Comparison of ENCODE assay signal across 21 cellular contexts in the genomic region with DNA sequence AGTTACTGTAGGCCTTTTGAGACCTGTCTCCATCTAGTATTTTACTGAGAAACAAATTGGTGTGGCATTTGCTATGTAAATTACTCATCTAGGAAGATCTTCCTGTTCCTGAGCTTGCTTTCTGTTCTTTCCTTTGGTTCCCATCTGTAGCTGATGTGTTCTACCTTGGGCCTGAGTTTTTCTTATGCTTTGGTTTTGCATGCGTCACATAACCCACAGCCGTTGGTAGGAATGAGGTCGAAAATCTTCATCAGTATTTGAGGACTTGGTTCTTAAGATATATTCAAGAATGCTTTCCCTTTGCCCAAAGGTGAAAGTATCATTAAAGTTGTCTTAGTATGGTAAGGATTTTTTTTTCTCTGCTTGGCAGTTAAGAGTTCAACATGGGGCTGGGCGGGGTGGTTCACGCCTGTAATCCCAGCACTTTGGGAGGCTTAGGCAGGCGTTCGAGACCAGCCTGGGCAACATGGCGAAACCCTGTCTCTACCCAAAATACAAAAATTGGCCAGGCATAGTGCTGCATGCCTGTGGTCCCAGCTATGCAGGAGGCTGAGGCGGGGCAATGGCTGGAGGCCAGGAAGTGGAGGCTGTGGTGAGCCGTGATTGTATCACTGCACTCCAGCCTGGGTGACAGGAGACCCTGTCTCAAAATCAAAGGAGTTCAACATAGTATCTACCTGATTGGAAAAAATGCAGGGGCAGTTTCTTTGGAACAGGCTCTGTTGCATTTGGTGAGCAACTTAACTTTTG. TPM values are rescaled to one million over a fixed set of nuclear protein-coding genes. Genes with fewer than 3 reads are reported as not detected.
DNase-seq lines count a peak whose midpoint lies in the region; ATAC-seq and TF ChIP-seq lines count a peak whose summit lies in the region.
"Had no signal": no experiment of that assay in that cellular context is flagged by ENCODE, and none has a peak within 500 bp of the region (broad histone marks: within the 10 kb centered on the region; RNA-seq: fewer than 3 reads in every experiment).

No MANE protein-coding gene starts in this region.

- intact Hi-C loops in HCT116 (cut with micrococcal nuclease), result no loop called here

- H3K27ac Mint-ChIP-seq in T-helper 2 cell treated with Interferon-gamma antibody and Interleukin-4, amounts not matched to agents 5 μg/mL and 100 μg/mL, for 36 hours, result peak overlapping the region; percentile 65
- H3K27ac Mint-ChIP-seq: T-cell had no signal

- H3K36me3 Mint-ChIP-seq in T-helper 2 cell treated with Interferon-gamma antibody and Interleukin-4, amounts not matched to agents 5 μg/mL and 100 μg/mL, for 36 hours (ENCODE audit: low read depth), result peaks cover 73% of the 10 kb centered on the region

- no peak for TF ChIP-seq RAD21 in HCT116 (IDR thresholded peaks at IDR 0.05; ENCODE audit: low read depth)

- H3K4me1 Mint-ChIP-seq in T-helper 2 cell treated with Interferon-gamma antibody and Interleukin-4, amounts not matched to agents 5 μg/mL and 100 μg/mL, for 36 hours (ENCODE audit: low read depth), result peaks cover 8% of the 10 kb centered on the region

- no peak overlapping the region for H3K4me3 ChIP-seq in HCT116 (replicated peaks in 1 of 2; ENCODE audit: low read depth in 1 of 2, low read length in 2 of 2)
- H3K4me3 ChIP-seq: coronary artery, skin epidermis, tibial artery had no signal

- no peak overlapping the region for H3K9ac ChIP-seq in HCT116 (ENCODE audit: low read length)
- H3K9ac ChIP-seq: parathyroid adenoma had no signal

- peak overlapping the region; percentile 18 for H3K4me2 ChIP-seq in HCT116 (ENCODE audit: low read length)

- no peaks in the 10 kb centered on the region for H3K9me2 ChIP-seq in HCT116 (ENCODE audit: insufficient read depth)

- POLR2A ChIA-PET in HCT116 (lab: Charles Lee), result no interaction called here

- H3K79me2 ChIP-seq in HCT116 (ENCODE audit: insufficient read depth, low read length), result peaks cover 56% of the 10 kb centered on the region

- no peak for TF ChIP-seq CTCF in HCT116 (IDR thresholded peaks at IDR 0.05 in 2 of 3, conservative IDR thresholded peaks at IDR 0.05 in 1 of 3; ENCODE audit: borderline replicate concordance in 1 of 3, insufficient read depth in 1 of 3, low read depth in 2 of 3, low read length in 2 of 3)

- no peak overlapping the region for H2AFZ ChIP-seq in HCT116 (ENCODE audit: low read depth, low read length, poor library complexity, severe bottlenecking)
- H2AFZ ChIP-seq: parathyroid adenoma had no signal

- H4K20me1 ChIP-seq in HCT116 (ENCODE audit: insufficient read depth), result peaks cover 10% of the 10 kb centered on the region

- no peak overlapping the region for H3K4me3 Mint-ChIP-seq in T-helper 2 cell treated with Interferon-gamma antibody and Interleukin-4, amounts not matched to agents 5 μg/mL and 100 μg/mL, for 36 hours
- H3K4me3 Mint-ChIP-seq: T-cell had no signal

- no peak for TF ChIP-seq POLR2A in HCT116 (IDR thresholded peaks at IDR 0.05; ENCODE audit: borderline replicate concordance, extremely low read depth, insufficient read depth, insufficient read length)

- CTCF ChIA-PET in HCT116 (lab: Charles Lee), result no interaction called here

- peaks cover 34 to 41% of the 10 kb centered on the region in 2 experiments for H3K4me1 ChIP-seq in HCT116 (ENCODE audit: control insufficient read depth in 1 of 2, insufficient read depth in 2 of 2, low read length in 2 of 2)

- DNase-seq in T-helper 2 cell treated with Interferon-gamma antibody and Interleukin-4, amounts not matched to agents 5 μg/mL and 100 μg/mL, for 36 hours (ENCODE audit: low spot score), result no peak
- DNase-seq in T-helper 2 cell (no peak), HCT116 (ENCODE audit: low read depth, low spot score) (no peak), astrocyte of the hippocampus (ENCODE audit: low read depth, low spot score) (peak; percentile 89), kidney tubule cell (ENCODE audit: low spot score) (peak; percentile 29), cerebellar cortex (ENCODE audit: low spot score) (no peak), NCI-H2196 (lab: John Stamatoyannopoulos, UW; ENCODE audit: unreplicated experiment) (no peak)
- DNase-seq: 8988T; activated CD4-positive, CD25-positive, alpha-beta regulatory T cell treated with anti-CD3 and anti-CD28 coated beads, Interleukin-2, amount 50 U/mL, for 72 hours; DND-41; erythroblast; left cardiac atrium; NCI-H2081 treated with DMSO at 0.1 percent for 48 hours; NCI-H774; T-cell; tibial artery had no signal

- H3K27me3 Mint-ChIP-seq in T-helper 2 cell treated with Interferon-gamma antibody and Interleukin-4, amounts not matched to agents 5 μg/mL and 100 μg/mL, for 36 hours (ENCODE audit: low read depth), result no peaks in the 10 kb centered on the region
- H3K27me3 Mint-ChIP-seq: T-cell had no signal

- ATAC-seq in HCT116 (peak; percentile 52; the same call in 1 of the 2 replicates), HG02840 (IDR thresholded peaks at IDR 0.05; ENCODE audit: low FRiP score, unreplicated experiment) (no peak)
- ATAC-seq: left cardiac atrium, T-cell had no signal

- H3K9me3 ChIP-seq in HCT116 (ENCODE audit: control insufficient read depth in 1 of 2, insufficient read depth in 1 of 2, low read depth in 1 of 2, low read length in 2 of 2), result peaks cover 5 to 6% of the 10 kb centered on the region in 2 experiments; a peak in 2 of 4 replicates
- H3K9me3 ChIP-seq: tibial artery had no signal

- H3K27ac ChIP-seq in HCT116 (ENCODE audit: low read depth, low read length), result no peak overlapping the region
- H3K27ac ChIP-seq: C4-2B, parathyroid adenoma, skin epidermis, tibial artery had no signal

- H3K9me3 Mint-ChIP-seq in T-helper 2 cell treated with Interferon-gamma antibody and Interleukin-4, amounts not matched to agents 5 μg/mL and 100 μg/mL, for 36 hours, result no peaks in the 10 kb centered on the region
- H3K9me3 Mint-ChIP-seq: T-cell had no signal

- no TSS peak for BruUV-seq in HCT116 (replicated peaks; lab: Mats Ljungman, UMichigan)

- H3K36me3 ChIP-seq in HCT116 (ENCODE audit: control insufficient read depth in 1 of 2, insufficient read depth in 2 of 2, low read length in 2 of 2), result peaks cover 61 to 68% of the 10 kb centered on the region in 2 experiments

- H3K27me3 ChIP-seq in HCT116 (ENCODE audit: insufficient read depth, low read length), result no peaks in the 10 kb centered on the region
- H3K27me3 ChIP-seq: tibial artery had no signal

- RAD21 ChIA-PET in HCT116 (lab: Charles Lee; ENCODE audit: low non-redundant PET in 1 of 2, low total read pairs in 2 of 2, uncharacterized antibody in 2 of 2, unreplicated experiment in 2 of 2), result no interaction called here

TF ChIP-seq in HCT116, 20 proteins besides CTCF, POLR2A, EP300 and RAD21 (continues in another document):
- TF ChIP-seq, protein P1, sequence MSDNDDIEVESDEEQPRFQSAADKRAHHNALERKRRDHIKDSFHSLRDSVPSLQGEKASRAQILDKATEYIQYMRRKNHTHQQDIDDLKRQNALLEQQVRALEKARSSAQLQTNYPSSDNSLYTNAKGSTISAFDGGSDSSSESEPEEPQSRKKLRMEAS (IDR thresholded peaks at IDR 0.05), result no peak
- TF ChIP-seq EGR1 (IDR thresholded peaks at IDR 0.05; ENCODE audit: low read depth) (no peak), SP1 (IDR thresholded peaks at IDR 0.05; ENCODE audit: low read depth) (no peak), EZH2 (IDR thresholded peaks at IDR 0.05) (no peak), JUND (IDR thresholded peaks at IDR 0.05) (no peak), SRF (IDR thresholded peaks at IDR 0.05; ENCODE audit: low read depth) (no peak), CBX3 (IDR thresholded peaks at IDR 0.05; ENCODE audit: low read depth) (no peak), FOSL1 (IDR thresholded peaks at IDR 0.05; ENCODE audit: low read depth) (no peak), YY1 (IDR thresholded peaks at IDR 0.05; ENCODE audit: extremely low read depth, insufficient replicate concordance, low read depth, low read length) (no peak), TCF7L2 (IDR thresholded peaks at IDR 0.05; ENCODE audit: borderline replicate concordance, extremely low read depth, insufficient read depth, insufficient read length) (no peak), POLR2AphosphoS5 (IDR thresholded peaks at IDR 0.05; ENCODE audit: low read depth, low read length) (no peak), ZFX (IDR thresholded peaks at IDR 0.05) (no peak), ELF1 (IDR thresholded peaks at IDR 0.05; ENCODE audit: borderline replicate concordance, low read depth) (no peak), CEBPB (IDR thresholded peaks at IDR 0.05; ENCODE audit: low read depth) (no peak), EZH2phosphoT487 (IDR thresholded peaks at IDR 0.05; ENCODE audit: borderline replicate concordance) (no peak)
- TF ChIP-seq, protein P2, sequence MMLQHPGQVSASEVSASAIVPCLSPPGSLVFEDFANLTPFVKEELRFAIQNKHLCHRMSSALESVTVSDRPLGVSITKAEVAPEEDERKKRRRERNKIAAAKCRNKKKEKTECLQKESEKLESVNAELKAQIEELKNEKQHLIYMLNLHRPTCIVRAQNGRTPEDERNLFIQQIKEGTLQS (IDR thresholded peaks at IDR 0.05), result no peak
- TF ChIP-seq, protein P3, sequence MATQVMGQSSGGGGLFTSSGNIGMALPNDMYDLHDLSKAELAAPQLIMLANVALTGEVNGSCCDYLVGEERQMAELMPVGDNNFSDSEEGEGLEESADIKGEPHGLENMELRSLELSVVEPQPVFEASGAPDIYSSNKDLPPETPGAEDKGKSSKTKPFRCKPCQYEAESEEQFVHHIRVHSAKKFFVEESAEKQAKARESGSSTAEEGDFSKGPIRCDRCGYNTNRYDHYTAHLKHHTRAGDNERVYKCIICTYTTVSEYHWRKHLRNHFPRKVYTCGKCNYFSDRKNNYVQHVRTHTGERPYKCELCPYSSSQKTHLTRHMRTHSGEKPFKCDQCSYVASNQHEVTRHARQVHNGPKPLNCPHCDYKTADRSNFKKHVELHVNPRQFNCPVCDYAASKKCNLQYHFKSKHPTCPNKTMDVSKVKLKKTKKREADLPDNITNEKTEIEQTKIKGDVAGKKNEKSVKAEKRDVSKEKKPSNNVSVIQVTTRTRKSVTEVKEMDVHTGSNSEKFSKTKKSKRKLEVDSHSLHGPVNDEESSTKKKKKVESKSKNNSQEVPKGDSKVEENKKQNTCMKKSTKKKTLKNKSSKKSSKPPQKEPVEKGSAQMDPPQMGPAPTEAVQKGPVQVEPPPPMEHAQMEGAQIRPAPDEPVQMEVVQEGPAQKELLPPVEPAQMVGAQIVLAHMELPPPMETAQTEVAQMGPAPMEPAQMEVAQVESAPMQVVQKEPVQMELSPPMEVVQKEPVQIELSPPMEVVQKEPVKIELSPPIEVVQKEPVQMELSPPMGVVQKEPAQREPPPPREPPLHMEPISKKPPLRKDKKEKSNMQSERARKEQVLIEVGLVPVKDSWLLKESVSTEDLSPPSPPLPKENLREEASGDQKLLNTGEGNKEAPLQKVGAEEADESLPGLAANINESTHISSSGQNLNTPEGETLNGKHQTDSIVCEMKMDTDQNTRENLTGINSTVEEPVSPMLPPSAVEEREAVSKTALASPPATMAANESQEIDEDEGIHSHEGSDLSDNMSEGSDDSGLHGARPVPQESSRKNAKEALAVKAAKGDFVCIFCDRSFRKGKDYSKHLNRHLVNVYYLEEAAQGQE (IDR thresholded peaks at IDR 0.05; ENCODE audit: low read depth), result no peak

RNA-seq across cellular contexts. Expression of a gene that starts 28.8 kb away (rescaled TPM):
- 191 TPM for total RNA-seq in HCT116 (2021; ENCODE audit: unreplicated experiment)
- 135 and 139 TPM in 2 replicates for polyA plus RNA-seq in HCT116 (2012)

RNA-seq across cellular contexts. Expression of a gene that starts 40.1 kb away (rescaled TPM):
- 4.9 TPM for total RNA-seq in HCT116 (2021; ENCODE audit: unreplicated experiment)
- 3.5 and 4.7 TPM in 2 replicates for polyA plus RNA-seq in HCT116 (2012)

Comparison
In these comparisons a context has a peak if more than half of its experiments do, and no peak if none do; other contexts are left out.
1. DNase-seq: peak in astrocyte of the hippocampus (single experiment) and kidney tubule cell (single experiment); none in T-helper 2 cell treated with Interferon-gamma antibody and Interleukin-4, amounts not matched to agents 5 μg/mL and 100 μg/mL, for 36 hours (single experiment), T-helper 2 cell (0 of 5), HCT116 (single experiment), cerebellar cortex (single experiment) and NCI-H2196 (single experiment).